14 cellular contexts compared by ENCODE assay signal in the genomic region with DNA sequence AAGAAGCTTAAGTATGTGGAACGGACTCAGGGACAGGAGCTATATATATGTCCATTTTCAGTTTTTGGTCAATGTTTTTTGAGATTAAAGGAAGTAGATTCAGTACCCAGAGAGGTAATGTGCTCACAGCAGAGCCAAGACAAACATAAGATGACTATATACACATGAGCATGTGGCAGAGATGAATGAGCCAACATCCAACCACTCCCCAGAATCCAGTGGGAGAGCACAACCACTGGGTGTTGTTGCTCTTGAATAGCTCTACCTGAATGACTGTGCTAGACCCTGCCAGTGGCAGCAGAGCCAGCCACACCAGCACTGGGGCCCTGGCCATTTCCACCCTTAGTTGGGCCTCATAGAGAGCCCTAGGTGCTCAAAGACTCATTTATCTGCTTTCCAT. TPM values are rescaled to one million over a fixed set of nuclear protein-coding genes. Genes with fewer than 3 reads are reported as not detected.
DNase-seq lines count a peak whose midpoint lies in the region; ATAC-seq and TF ChIP-seq lines count a peak whose summit lies in the region.
"Had no signal": no experiment of that assay in that cellular context is flagged by ENCODE, and none has a peak within 500 bp of the region (broad histone marks: within the 10 kb centered on the region; RNA-seq: fewer than 3 reads in every experiment).

No MANE protein-coding gene starts in this region.

- intact Hi-C loops in activated naive CD4-positive, alpha-beta T cell treated with anti-CD3 and anti-CD28 coated beads for 36 hours (cut with micrococcal nuclease): loop anchor here (10.0 kb wide), 1 partner anchor 227 kb away; no protein-coding TSS in a partner anchor
- intact Hi-C loops in transverse colon (cut with DNase I; ENCODE audit: low total_unique reads): no loop called here

- no peak overlapping the region for H3K4me3 Mint-ChIP-seq in activated naive CD4-positive, alpha-beta T cell treated with anti-CD3 and anti-CD28 coated beads for 36 hours
- no peak overlapping the region for H3K4me3 Mint-ChIP-seq in activated naive CD4-positive, alpha-beta T cell treated with anti-CD3 and anti-CD28 coated beads, Interleukin-2, amount 10 ng/mL, durations not matched to agents 7 days and 5 days

- CTCF ChIA-PET in activated naive CD4-positive, alpha-beta T cell treated with anti-CD3 and anti-CD28 coated beads for 36 hours (lab: Charles Lee): interaction anchor here (0.6 kb wide), 1 partner anchor 470 kb away, joined by 3 read pairs; no protein-coding TSS in a partner anchor
- CTCF ChIA-PET in activated naive CD4-positive, alpha-beta T cell treated with anti-CD3 and anti-CD28 coated beads, Interleukin-2, amount 10 ng/mL, durations not matched to agents 7 days and 5 days (lab: Charles Lee): no interaction called here

- TF ChIP-seq EP300 in transverse colon (IDR thresholded peaks at IDR 0.05; ENCODE audit: low read depth): no peak

- H3K9me3 ChIP-seq in RWPE2 (ENCODE audit: severe bottlenecking): no peaks in the 10 kb centered on the region
- no peaks in the 10 kb centered on the region for H3K9me3 ChIP-seq in transverse colon
- H3K9me3 ChIP-seq: vagina had no signal

- peak; percentile 30 for DNase-seq in activated naive CD4-positive, alpha-beta T cell treated with anti-CD3 and anti-CD28 coated beads for 36 hours
- DNase-seq in activated naive CD4-positive, alpha-beta T cell treated with anti-CD3 and anti-CD28 coated beads, Interleukin-2, amount 10 ng/mL, durations not matched to agents 7 days and 5 days: no peak
- no peak for DNase-seq in RWPE2 (ENCODE audit: low spot score)
- peak; percentile 37 for DNase-seq in fibroblast of peridontal ligament (ENCODE audit: extremely low read depth)
- DNase-seq in transverse colon: peak; percentile 45
- no peak for DNase-seq in NCI-H1105 treated with DMSO at 0.1 percent for 48 hours (lab: John Stamatoyannopoulos, UW)
- DNase-seq in retina: no peak
- DNase-seq: activated effector memory CD4-positive, alpha-beta T cell treated with Interleukin-2 at 50 U/mL for 16 hours; DMS79 treated with DMSO at 0.1 percent for 48 hours; foreskin melanocyte; NCI-H1694 treated with DMSO at 0.1 percent for 48 hours; stimulated activated CD8-positive, alpha-beta memory T cell treated with anti-CD3 and anti-CD28 coated beads, Interleukin-4, amount 100 ng/mL, for 48 hours had no signal

- no peaks in the 10 kb centered on the region for H3K36me3 Mint-ChIP-seq in activated naive CD4-positive, alpha-beta T cell treated with anti-CD3 and anti-CD28 coated beads for 36 hours (ENCODE audit: low read depth)
- peaks cover 3% of the 10 kb centered on the region for H3K36me3 Mint-ChIP-seq in activated naive CD4-positive, alpha-beta T cell treated with anti-CD3 and anti-CD28 coated beads, Interleukin-2, amount 10 ng/mL, durations not matched to agents 7 days and 5 days

- H3K27me3 ChIP-seq in RWPE2 (ENCODE audit: insufficient read depth, poor library complexity, severe bottlenecking) (no peaks in the 10 kb centered on the region), transverse colon (no peaks in the 10 kb centered on the region)
- H3K27me3 ChIP-seq: vagina had no signal

- TF ChIP-seq CTCF in RWPE2 (IDR thresholded peaks at IDR 0.05; ENCODE audit: poor library complexity, severe bottlenecking): no peak
- no peak for TF ChIP-seq CTCF in transverse colon (IDR thresholded peaks at IDR 0.05)

- TF ChIP-seq POLR2A in transverse colon (IDR thresholded peaks at IDR 0.05): peak; percentile 24

- H3K36me3 ChIP-seq in RWPE2 (ENCODE audit: low read depth): no peaks in the 10 kb centered on the region
- H3K36me3 ChIP-seq in transverse colon: no peaks in the 10 kb centered on the region
- H3K36me3 ChIP-seq: vagina had no signal

- H3K27ac Mint-ChIP-seq in activated naive CD4-positive, alpha-beta T cell treated with anti-CD3 and anti-CD28 coated beads for 36 hours: no peak overlapping the region
- H3K27ac Mint-ChIP-seq in activated naive CD4-positive, alpha-beta T cell treated with anti-CD3 and anti-CD28 coated beads, Interleukin-2, amount 10 ng/mL, durations not matched to agents 7 days and 5 days: no peak overlapping the region

- H3K27me3 Mint-ChIP-seq in activated naive CD4-positive, alpha-beta T cell treated with anti-CD3 and anti-CD28 coated beads for 36 hours (ENCODE audit: low read depth): no peaks in the 10 kb centered on the region
- H3K27me3 Mint-ChIP-seq in activated naive CD4-positive, alpha-beta T cell treated with anti-CD3 and anti-CD28 coated beads, Interleukin-2, amount 10 ng/mL, durations not matched to agents 7 days and 5 days: peaks cover 8% of the 10 kb centered on the region

- H3K4me1 ChIP-seq in RWPE2 (ENCODE audit: insufficient read depth, poor library complexity, severe bottlenecking) (peaks cover 10% of the 10 kb centered on the region), transverse colon (peaks cover 5 to 23% (median 16%) of the 10 kb centered on the region in 4 donors)

- no peaks in the 10 kb centered on the region for H3K9me3 Mint-ChIP-seq in activated naive CD4-positive, alpha-beta T cell treated with anti-CD3 and anti-CD28 coated beads for 36 hours
- no peaks in the 10 kb centered on the region for H3K9me3 Mint-ChIP-seq in activated naive CD4-positive, alpha-beta T cell treated with anti-CD3 and anti-CD28 coated beads, Interleukin-2, amount 10 ng/mL, durations not matched to agents 7 days and 5 days

- in situ Hi-C loops in transverse colon (cut with MboI; ENCODE audit: low pct_ligation_motif_present in 1 of 4, low pct_unique_long_range_greater_than_20kb in 1 of 4, low sequenced_read_pairs in 3 of 4): no loop called here

- H3K27ac ChIP-seq in RWPE2 (ENCODE audit: poor library complexity, severe bottlenecking) (no peak overlapping the region), transverse colon (peak overlapping the region; percentile 27 to 64 (median 51))
- H3K27ac ChIP-seq: vagina had no signal

- H3K4me1 Mint-ChIP-seq in activated naive CD4-positive, alpha-beta T cell treated with anti-CD3 and anti-CD28 coated beads for 36 hours (ENCODE audit: low read depth): peaks cover 40% of the 10 kb centered on the region
- H3K4me1 Mint-ChIP-seq in activated naive CD4-positive, alpha-beta T cell treated with anti-CD3 and anti-CD28 coated beads, Interleukin-2, amount 10 ng/mL, durations not matched to agents 7 days and 5 days: peaks cover 52% of the 10 kb centered on the region

- no peak overlapping the region for H3K4me3 ChIP-seq in RWPE2 (ENCODE audit: severe bottlenecking)
- H3K4me3 ChIP-seq in transverse colon: no peak overlapping the region
- H3K4me3 ChIP-seq: vagina had no signal

- WGBS in transverse colon (ENCODE audit: low coverage in 1 of 2), 2 donors: 25% methylated on average over 1 of the region's 1 CpG

- peak; percentile 92 for ATAC-seq in RWPE2 (ENCODE audit: low read depth)
- ATAC-seq in GM19324 (IDR thresholded peaks at IDR 0.05; ENCODE audit: low FRiP score, unreplicated experiment): no peak

RNA-seq across cellular contexts. Expression of gene SYTL2, which starts 10.7 kb away (rescaled TPM):
- 10 to 100 TPM; 13.8 to 13.9 TPM for total RNA-seq in activated naive CD4-positive, alpha-beta T cell treated with anti-CD3 and anti-CD28 coated beads for 36 hours
- total RNA-seq in transverse colon: 1,000 to 10,000 TPM in 1 of 4 donors, 100 to 1,000 TPM in 3; 140 to 1,280 (median 344) TPM

RNA-seq across cellular contexts. Expression of gene CCDC83, which starts 33.5 kb away (rescaled TPM):
- total RNA-seq in activated naive CD4-positive, alpha-beta T cell treated with anti-CD3 and anti-CD28 coated beads for 36 hours: not detected
- not detected for total RNA-seq in transverse colon
- total RNA-seq: vagina had no signal

Comparison
In these comparisons a context has a peak if more than half of its experiments do, and no peak if none do; other contexts are left out.
1. DNase-seq: peak in activated naive CD4-positive, alpha-beta T cell treated with anti-CD3 and anti-CD28 coated beads for 36 hours (single experiment), fibroblast of peridontal ligament (single experiment) and transverse colon (single experiment); none in activated naive CD4-positive, alpha-beta T cell treated with anti-CD3 and anti-CD28 coated beads, Interleukin-2, amount 10 ng/mL, durations not matched to agents 7 days and 5 days (single experiment), RWPE2 (single experiment), NCI-H1105 treated with DMSO at 0.1 percent for 48 hours (single experiment) and retina (single experiment).
2. RNA of gene SYTL2, which starts 10.7 kb away (total RNA-seq): 140 to 1,280 TPM in transverse colon; 13.8 to 13.9 TPM in activated naive CD4-positive, alpha-beta T cell treated with anti-CD3 and anti-CD28 coated beads for 36 hours; every median in the first group is over 4 times any median in the second.